14 cellular contexts compared by ENCODE assay signal in genomic region chr4:147768113-147768512, GRCh38. TPM values are rescaled to one million over a fixed set of nuclear protein-coding genes. Genes with fewer than 3 reads are reported as not detected.
DNase-seq lines count a peak whose midpoint lies in the region; ATAC-seq, FAIRE-seq and TF ChIP-seq lines count a peak whose summit lies in the region.
"Had no signal": no experiment of that assay in that cellular context is flagged by ENCODE, and none has a peak within 500 bp of the region (broad histone marks: within the 10 kb centered on the region; RNA-seq: fewer than 3 reads in every experiment).

No MANE protein-coding gene starts in this region.

- intact Hi-C loops in pancreas (cut with DNase I), result no loop called here

- no peak for TF ChIP-seq POLR2A in NB4 (IDR thresholded peaks at IDR 0.05; ENCODE audit: extremely low read depth, insufficient read length)

- FAIRE-seq in pancreas (lab: Jason Lieb, UNC), result no peak

- H3K27me3 ChIP-seq in pancreas (no peaks in the 10 kb centered on the region), H7 (ENCODE audit: control insufficient read depth, insufficient read depth, low read length) (no peaks in the 10 kb centered on the region)

- peak; percentile 61 for DNase-seq in GM04504 (ENCODE audit: low read depth)
- DNase-seq in NB4 (ENCODE audit: low read depth), result peak; percentile 20
- DNase-seq in choroid plexus epithelial cell (ENCODE audit: low read depth), result peak; percentile 94
- DNase-seq in pancreas, result no peak
- no peak for DNase-seq in activated CD4-positive, alpha-beta T cell treated with anti-CD3 and anti-CD28 coated beads, Interleukin-2, amount 50 U/mL, for 1 hour
- DNase-seq in H7, result no peak
- DNase-seq in retina, result no peak
- DNase-seq: activated CD8-positive, alpha-beta memory T cell treated with anti-CD3 and anti-CD28 coated beads, Interleukin-2, amount 50 U/mL, for 48 hours; cortex of kidney; left cardiac atrium; NCI-H1436; SHP77; substantia nigra had no signal

- H3K36me3 ChIP-seq in pancreas, result no peaks in the 10 kb centered on the region
- no peaks in the 10 kb centered on the region for H3K36me3 ChIP-seq in H7 (replicated peaks; ENCODE audit: control insufficient read depth, insufficient read depth, low read length)

- peaks cover 0 to 20% (median 0%) of the 10 kb centered on the region in 3 donors for H3K4me1 ChIP-seq in pancreas

- no peak overlapping the region for H3K4me3 ChIP-seq in NB4 (ENCODE audit: low read depth, low read length)
- H3K4me3 ChIP-seq in choroid plexus epithelial cell (ENCODE audit: low read depth, low read length), result no peak overlapping the region
- H3K4me3 ChIP-seq in pancreas, result no peak overlapping the region
- H3K4me3 ChIP-seq in H7 (ENCODE audit: insufficient read depth, low read depth, low read length), result no peak overlapping the region

- H3K9me3 ChIP-seq in pancreas, result no peaks in the 10 kb centered on the region

- ATAC-seq in pancreas (peak; percentile 22 to 60 (median 35)), GM21526 (IDR thresholded peaks at IDR 0.05; ENCODE audit: low FRiP score, unreplicated experiment) (no peak)

- no peak overlapping the region for H3K27ac ChIP-seq in pancreas

- TF ChIP-seq CTCF in NB4 (IDR thresholded peaks at IDR 0.05; ENCODE audit: low read depth, low read length) (no peak), choroid plexus epithelial cell (conservative IDR thresholded peaks at IDR 0.05; ENCODE audit: low read depth, low read length) (no peak), pancreas (IDR thresholded peaks at IDR 0.05) (no peak)

- 42 to 51% methylated on average over 4 of the region's 4 CpGs for WGBS in pancreas, 2 donors

RNA-seq across cellular contexts. Expression of gene ARHGAP10, which starts 36.2 kb away (rescaled TPM):
- 10 to 100 TPM in 2 of 6 donors, 1 to 10 TPM in 4; 6.6 to 14.8 (median 9.8) TPM for total RNA-seq in pancreas
- polyA plus RNA-seq in pancreas, result 1 to 10 TPM; 6.3 to 6.5 TPM
- total RNA-seq in H7 (2014; rRNA removed; shearing (Covaris generic)), result 9.7 and 12.4 TPM in 2 replicates

Comparison
In these comparisons a context has a peak if more than half of its experiments do, and no peak if none do; other contexts are left out.
1. DNase-seq: peak in GM04504 (single experiment), NB4 (single experiment) and choroid plexus epithelial cell (single experiment); none in pancreas (0 of 6), activated CD4-positive, alpha-beta T cell treated with anti-CD3 and anti-CD28 coated beads, Interleukin-2, amount 50 U/mL, for 1 hour (single experiment), H7 (single experiment) and retina (single experiment).